ENCODE assay signal across 8 cellular contexts in the genomic region with DNA sequence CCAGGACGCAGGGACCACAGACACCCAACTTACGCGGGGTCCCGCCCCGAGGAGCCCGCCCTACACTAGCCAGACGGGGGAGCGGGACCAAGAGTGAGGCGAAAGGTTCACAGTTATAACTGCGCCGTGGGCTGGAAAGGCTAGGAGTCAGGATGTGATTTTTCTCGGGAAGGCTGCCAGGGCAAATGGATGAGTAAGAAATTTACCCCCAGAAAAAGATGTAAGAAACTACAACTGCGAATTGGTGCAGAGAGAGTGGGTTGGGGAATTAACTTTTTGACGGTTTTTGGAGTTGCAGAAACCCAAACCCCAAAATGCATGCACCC. TPM values are rescaled to one million over a fixed set of nuclear protein-coding genes. Genes with fewer than 3 reads are reported as not detected.
DNase-seq lines count a peak whose midpoint lies in the region; ATAC-seq and TF ChIP-seq lines count a peak whose summit lies in the region.

No MANE protein-coding gene starts in this region.

- 3 to 5% (median 3%) methylated on average over 9 to 14 of the region's 14 CpGs for WGBS in spleen, 5 donors
- 1 to 2% methylated on average over 14 of the region's 14 CpGs for WGBS in lower leg skin, 2 donors

- TF ChIP-seq CTCF in HCT116 (IDR thresholded peaks at IDR 0.05 in 2 of 3, conservative IDR thresholded peaks at IDR 0.05 in 1 of 3; ENCODE audit: borderline replicate concordance in 1 of 3, insufficient read depth in 1 of 3, low read depth in 2 of 3, low read length in 2 of 3) (no peak; a peak in 1 of 6 replicates), activated B cell treated with CpG ODN at 0.5 μM for 24 hours (IDR thresholded peaks at IDR 0.05) (no peak), spleen (IDR thresholded peaks at IDR 0.05 in 8 of 11, conservative IDR thresholded peaks at IDR 0.05 in 3 of 11) (peak in 2 of 11 experiments; percentile 3 to 24), lower leg skin (IDR thresholded peaks at IDR 0.05) (no peak)

- TF ChIP-seq POLR2A in HCT116 (IDR thresholded peaks at IDR 0.05; ENCODE audit: borderline replicate concordance, extremely low read depth, insufficient read depth, insufficient read length) = no peak
- no peak for TF ChIP-seq POLR2A in spleen (IDR thresholded peaks at IDR 0.05)
- no peak for TF ChIP-seq POLR2A in lower leg skin (IDR thresholded peaks at IDR 0.05)

- no peak for TF ChIP-seq RAD21 in HCT116 (IDR thresholded peaks at IDR 0.05; ENCODE audit: low read depth)

- DNase-seq in HCT116 (ENCODE audit: low read depth, low spot score) = no peak
- no peak for DNase-seq in activated B cell treated with CpG ODN at 0.5 μM for 24 hours
- no peak for DNase-seq in spleen
- DNase-seq in SHP77 treated with DMSO at 0.1 percent for 48 hours (lab: John Stamatoyannopoulos, UW) = no peak
- no peak for DNase-seq in lower leg skin (ENCODE audit: low spot score in 2 of 2)
- no peak for DNase-seq in NCI-H510A (lab: John Stamatoyannopoulos, UW)

- H3K36me3 Mint-ChIP-seq in activated B cell treated with CpG ODN at 0.5 μM for 24 hours (ENCODE audit: low read depth) = peaks cover 2% of the 10 kb centered on the region

- no peaks in the 10 kb centered on the region for H3K9me3 Mint-ChIP-seq in activated B cell treated with CpG ODN at 0.5 μM for 24 hours

- H3K9me3 ChIP-seq in HCT116 (ENCODE audit: control insufficient read depth in 1 of 2, insufficient read depth in 1 of 2, low read depth in 1 of 2, low read length in 2 of 2) (no peaks in the 10 kb centered on the region), iPS-15b (ENCODE audit: control insufficient read depth, insufficient read depth, low read length) (no peaks in the 10 kb centered on the region), spleen (no peaks in the 10 kb centered on the region)

- RAD21 ChIA-PET in HCT116 (lab: Charles Lee; ENCODE audit: low non-redundant PET in 1 of 2, low total read pairs in 2 of 2, uncharacterized antibody in 2 of 2, unreplicated experiment in 2 of 2) = no interaction called here

- H3K4me3 Mint-ChIP-seq in activated B cell treated with CpG ODN at 0.5 μM for 24 hours = peak overlapping the region; percentile 86

- H3K4me3 ChIP-seq in HCT116 (replicated peaks in 1 of 2; ENCODE audit: low read depth in 1 of 2, low read length in 2 of 2) (peak overlapping the region; percentile 74 to 82), iPS-15b (ENCODE audit: low read depth, low read length) (peak overlapping the region; percentile 42), spleen (peak overlapping the region; percentile 57 to 84 (median 60)), lower leg skin (ENCODE audit: low read depth, poor library complexity, severe bottlenecking) (no peak overlapping the region)

- peaks cover 13% of the 10 kb centered on the region; the same call in 1 of the 2 replicates for H3K79me2 ChIP-seq in HCT116 (ENCODE audit: insufficient read depth, low read length)

- H3K9ac ChIP-seq in HCT116 (ENCODE audit: low read length) (peak overlapping the region; percentile 68), iPS-15b (ENCODE audit: low read depth, low read length) (no peak overlapping the region)

- H3K27me3 Mint-ChIP-seq in activated B cell treated with CpG ODN at 0.5 μM for 24 hours = peaks cover 15% of the 10 kb centered on the region

- ATAC-seq in HCT116 = no peak
- ATAC-seq in activated B cell treated with CpG ODN at 0.5 μM for 24 hours (ENCODE audit: low read depth) = no peak
- no peak for ATAC-seq in HG03457 (IDR thresholded peaks at IDR 0.05; ENCODE audit: unreplicated experiment)

- CTCF ChIA-PET in HCT116 (lab: Charles Lee) (no interaction called here), activated B cell treated with CpG ODN at 0.5 μM for 24 hours (lab: Charles Lee) (no interaction called here)

- H4K20me1 ChIP-seq in HCT116 (ENCODE audit: insufficient read depth) = no peaks in the 10 kb centered on the region

- no peak overlapping the region for H3K27ac Mint-ChIP-seq in activated B cell treated with CpG ODN at 0.5 μM for 24 hours

- H3K27me3 ChIP-seq in HCT116 (ENCODE audit: insufficient read depth, low read length) = no peaks in the 10 kb centered on the region
- peaks cover 59% of the 10 kb centered on the region for H3K27me3 ChIP-seq in iPS-15b (ENCODE audit: control insufficient read depth, insufficient read depth, low read length)
- H3K27me3 ChIP-seq in spleen (replicated peaks in 1 of 7) = peaks cover 0 to 45% (median 14%) of the 10 kb centered on the region in 7 donors

- H3K4me2 ChIP-seq in HCT116 (ENCODE audit: low read length) = peak overlapping the region; percentile 95

- intact Hi-C loops in HCT116 (cut with micrococcal nuclease) (loop anchor here (1.0 to 5.0 kb wide), 4 partner anchors 47 to 184 kb away; no protein-coding TSS in a partner anchor), activated B cell treated with CpG ODN at 0.5 μM for 24 hours (cut with micrococcal nuclease) (loop anchor here (1.0 to 5.0 kb wide), 4 partner anchors 47 to 614 kb away; no protein-coding TSS in a partner anchor), spleen (cut with DNase I; ENCODE audit: low total_unique reads) (loop anchor here (5.0 kb wide), 2 partner anchors 164 to 184 kb away; no protein-coding TSS in a partner anchor), lower leg skin (cut with DNase I; ENCODE audit: low total_unique reads) (loop anchor here (10.0 kb wide), 1 partner anchor 167 kb away; no protein-coding TSS in a partner anchor)

- peaks cover 22% of the 10 kb centered on the region for H3K4me1 Mint-ChIP-seq in activated B cell treated with CpG ODN at 0.5 μM for 24 hours

- POLR2A ChIA-PET in HCT116 (lab: Charles Lee) = no interaction called here
- POLR2A ChIA-PET in activated B cell treated with CpG ODN at 0.5 μM for 24 hours (lab: Charles Lee) = no interaction called here

- no TSS peak for BruUV-seq in HCT116 (replicated peaks; lab: Mats Ljungman, UMichigan)

- peak overlapping the region; percentile 54 for H2AFZ ChIP-seq in HCT116 (ENCODE audit: low read depth, low read length, poor library complexity, severe bottlenecking)

- H3K9me2 ChIP-seq in HCT116 (ENCODE audit: insufficient read depth) = no peaks in the 10 kb centered on the region

- H3K4me1 ChIP-seq in HCT116 (ENCODE audit: control insufficient read depth in 1 of 2, insufficient read depth in 2 of 2, low read length in 2 of 2) (peaks cover 4 to 18% of the 10 kb centered on the region in 2 experiments; a peak in 3 of 4 replicates), iPS-15b (ENCODE audit: control insufficient read depth, insufficient read depth, low read length) (peaks cover 22% of the 10 kb centered on the region), spleen (peaks cover 15 to 63% (median 48%) of the 10 kb centered on the region in 6 donors)

- H3K27ac ChIP-seq in HCT116 (ENCODE audit: low read depth, low read length) = no peak overlapping the region
- H3K27ac ChIP-seq in spleen = peak overlapping the region in 5 of 8 donors; percentile 1 to 77 (median 65)

- H3K36me3 ChIP-seq in HCT116 (ENCODE audit: control insufficient read depth in 1 of 2, insufficient read depth in 2 of 2, low read length in 2 of 2) = no peaks in the 10 kb centered on the region
- no peaks in the 10 kb centered on the region for H3K36me3 ChIP-seq in iPS-15b (ENCODE audit: control insufficient read depth, insufficient read depth, low read length)
- H3K36me3 ChIP-seq in spleen = no peaks in the 10 kb centered on the region

TF ChIP-seq in HCT116, 20 proteins besides CTCF, POLR2A, EP300 and RAD21:
- no peak for TF ChIP-seq FOSL1 (IDR thresholded peaks at IDR 0.05; ENCODE audit: low read depth)

RNA-seq across cellular contexts. Expression of gene TSPAN18, which starts 1.3 kb away (rescaled TPM):
- total RNA-seq in HCT116 (2021; ENCODE audit: unreplicated experiment) = 18.3 TPM
- polyA plus RNA-seq in HCT116 (2012) = 11.6 and 16.8 TPM in 2 replicates
- 2.8 and 3.0 TPM in 2 replicates for total RNA-seq in activated B cell treated with CpG ODN at 0.5 μM for 24 hours
- total RNA-seq in spleen = 10 to 100 TPM; 16.5 to 47.5 (median 24.0) TPM
- polyA plus RNA-seq in spleen = 1 to 10 TPM; 2.1 to 7.9 (median 3.1) TPM
- total RNA-seq in lower leg skin = 1 to 10 TPM in 2 of 4 donors, under 1 TPM in 2; 0.95 to 4.5 (median 2.3) TPM
